ENCODE assay signal across 22 cellular contexts in the genomic region with DNA sequence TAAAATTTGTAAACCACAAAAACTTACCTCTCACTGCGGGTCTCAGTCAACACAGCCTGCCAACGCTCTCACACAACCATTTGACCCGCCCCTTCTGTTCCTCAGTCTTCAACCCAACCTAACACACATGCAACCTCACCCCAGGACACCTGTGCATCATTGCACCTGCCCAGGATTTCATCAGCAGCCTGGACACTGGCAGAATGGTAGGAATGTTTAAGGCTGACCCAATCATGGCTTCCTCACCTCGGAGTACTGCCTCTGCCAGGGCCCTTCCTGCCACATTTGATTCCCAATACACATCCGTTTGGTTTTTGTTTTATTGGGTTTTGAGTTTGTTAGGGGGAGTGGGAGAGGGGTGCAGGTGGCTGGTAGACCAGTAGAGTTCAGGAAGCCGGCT. TPM values are rescaled to one million over a fixed set of nuclear protein-coding genes. Genes with fewer than 3 reads are reported as not detected.
A peak's percentile ranks its signal among the peaks of the same experiment; 100 is the strongest.
DNase-seq lines count a peak whose midpoint lies in the region; ATAC-seq and TF ChIP-seq lines count a peak whose summit lies in the region.
"Had no signal": no experiment of that assay in that cellular context is flagged by ENCODE, and none has a peak within 500 bp of the region (broad histone marks: within the 10 kb centered on the region; RNA-seq: fewer than 3 reads in every experiment).

No MANE protein-coding gene starts in this region.

- H4K91ac ChIP-seq in H9 (ENCODE audit: insufficient read length, low read depth, low read length): no peak overlapping the region

- H3K79me1 ChIP-seq in H9 (ENCODE audit: insufficient read depth, low read depth, low read length, poor library complexity, severe bottlenecking): no peaks in the 10 kb centered on the region

- H2AFZ ChIP-seq in H9 (ENCODE audit: low read length): no peak overlapping the region
- H2AFZ ChIP-seq: GM23338 had no signal

- no peak overlapping the region for H3K23ac ChIP-seq in H9 (ENCODE audit: insufficient read length, low read depth, low read length)

- TF ChIP-seq RAD21 in Ishikawa (IDR thresholded peaks at IDR 0.05; ENCODE audit: low read depth): no peak

- H3K4me1 ChIP-seq in H9 (ENCODE audit: insufficient read depth, low read length) (peaks cover 14% of the 10 kb centered on the region), endodermal cell (ENCODE audit: control insufficient read depth, insufficient read depth, low read length) (peaks cover 9% of the 10 kb centered on the region)

- H4K20me1 ChIP-seq in H9 (ENCODE audit: control insufficient read depth, insufficient read depth, insufficient read length): no peaks in the 10 kb centered on the region
- H4K20me1 ChIP-seq: BLaER1 had no signal

- ATAC-seq in activated CD4-positive, CD25-positive, alpha-beta regulatory T cell treated with anti-CD3 and anti-CD28 coated beads, Interleukin-2, amount 50 U/mL, for 24 hours: no peak
- ATAC-seq: GM23338, HCT116 had no signal

- H3K56ac ChIP-seq in H9 (ENCODE audit: insufficient read length, low read depth, low read length): no peak overlapping the region

- no peak overlapping the region for H3T11ph ChIP-seq in H9 (ENCODE audit: low read length)

- H3K9me3 ChIP-seq in H9 (ENCODE audit: control insufficient read depth, low read depth, low read length) (no peaks in the 10 kb centered on the region), endodermal cell (ENCODE audit: control insufficient read depth, low read length) (no peaks in the 10 kb centered on the region)
- H3K9me3 ChIP-seq: BLaER1 had no signal

- no peak overlapping the region for H3K9ac ChIP-seq in H9 (ENCODE audit: extremely low read depth, insufficient read length, low read length)
- H3K9ac ChIP-seq in endodermal cell (ENCODE audit: extremely low read depth, low read length, poor library complexity, severe bottlenecking): no peak overlapping the region
- H3K9ac ChIP-seq: BLaER1, KMS-11 had no signal

- H3K14ac ChIP-seq in H9 (ENCODE audit: insufficient read depth, low read length): no peak overlapping the region

- no peak overlapping the region for H3K4me3 ChIP-seq in endodermal cell (ENCODE audit: low read length)
- H3K4me3 ChIP-seq: BLaER1, GM23338 had no signal

- no peaks in the 10 kb centered on the region for H3K9me3 Mint-ChIP-seq in H9
- H3K9me3 Mint-ChIP-seq in endodermal cell: no peaks in the 10 kb centered on the region
- H3K9me3 Mint-ChIP-seq: CD4-positive, alpha-beta T cell; GM23338 had no signal

- peaks cover 38 to 42% of the 10 kb centered on the region in 2 experiments for H3K4me1 Mint-ChIP-seq in H9
- H3K4me1 Mint-ChIP-seq in endodermal cell: peaks cover 23% of the 10 kb centered on the region

- H3K4ac ChIP-seq in H9 (ENCODE audit: low read depth, low read length): no peak overlapping the region

- no peak overlapping the region for H2BK5ac ChIP-seq in H9 (ENCODE audit: insufficient read length, low read length)

- H3K27me3 Mint-ChIP-seq in H9 (ENCODE audit: low read depth) (peaks cover 1% of the 10 kb centered on the region; the same call in 1 of the 2 replicates), endodermal cell (ENCODE audit: insufficient read depth) (no peaks in the 10 kb centered on the region)
- H3K27me3 Mint-ChIP-seq: CD4-positive, alpha-beta T cell had no signal

- H3K27ac Mint-ChIP-seq in H9 (peak overlapping the region; percentile 3 to 64 (median 5); a peak in 3 of 7 replicates), endodermal cell (peak overlapping the region; percentile 30)
- H3K27ac Mint-ChIP-seq: CD4-positive, alpha-beta T cell; GM23338 had no signal

- intact Hi-C loops in posterior vena cava (cut with DNase I): loop anchor here in 1 of 2 donors (10.0 kb wide), 1 partner anchor 363 kb away; no protein-coding TSS in a partner anchor

- no CpG with 5 or more reads among the region's 6 CpGs for WGBS in H9 (ENCODE audit: extremely low coverage, insufficient read length, low lambda C conversion rate)
- WGBS in endodermal cell (ENCODE audit: insufficient coverage in 1 of 2, insufficient read length in 1 of 2), 2 experiments: 82 to 90% methylated on average over 2 to 6 of the region's 6 CpGs

- TF ChIP-seq EP300 in Ishikawa (IDR thresholded peaks at IDR 0.05; ENCODE audit: borderline replicate concordance): no peak

- H3K27me3 ChIP-seq in H9 (ENCODE audit: insufficient read depth, low read length) (no peaks in the 10 kb centered on the region), endodermal cell (ENCODE audit: control insufficient read depth, insufficient read depth, low read length, poor library complexity, severe bottlenecking) (no peaks in the 10 kb centered on the region)
- H3K27me3 ChIP-seq: BLaER1 had no signal

- no peak overlapping the region for H4K5ac ChIP-seq in H9 (ENCODE audit: insufficient read length, low read depth, low read length)

- no peak overlapping the region for H3K4me2 ChIP-seq in H9 (ENCODE audit: insufficient read depth, insufficient read length, low read length)
- H3K4me2 ChIP-seq: BLaER1, GM23338, KMS-11 had no signal

- H3K18ac ChIP-seq in H9 (ENCODE audit: insufficient read length, low read depth, low read length): no peak overlapping the region

- no peak overlapping the region for H2BK12ac ChIP-seq in H9 (ENCODE audit: insufficient read length, low read depth, low read length)

- no peak overlapping the region for H3K4me3 Mint-ChIP-seq in H9
- no peak overlapping the region for H3K4me3 Mint-ChIP-seq in endodermal cell
- H3K4me3 Mint-ChIP-seq: CD4-positive, alpha-beta T cell; GM23338 had no signal

- H2BK120ac ChIP-seq in H9 (ENCODE audit: low read depth, low read length, poor library complexity, severe bottlenecking): no peak overlapping the region

- no peaks in the 10 kb centered on the region for H3K23me2 ChIP-seq in H9 (ENCODE audit: insufficient read length, low read depth, low read length, poor library complexity, severe bottlenecking)

- no peak overlapping the region for H4K8ac ChIP-seq in H9 (replicated peaks; ENCODE audit: insufficient read length, low read depth, low read length)

- TF ChIP-seq CTCF in H9 (conservative IDR thresholded peaks at IDR 0.05): no peak
- no peak for TF ChIP-seq CTCF in endodermal cell (conservative IDR thresholded peaks at IDR 0.05)

- no peak overlapping the region for H2BK15ac ChIP-seq in H9 (ENCODE audit: low read depth, low read length)

- DNase-seq in H9: no peak
- peak; percentile 62 for DNase-seq in endodermal cell
- DNase-seq in posterior vena cava (ENCODE audit: low spot score): peak; percentile 19
- no peak for DNase-seq in glomerular visceral epithelial cell (ENCODE audit: extremely low spot score)
- no peak for DNase-seq in NCI-H526 treated with DMSO at 0.1 percent for 48 hours (lab: John Stamatoyannopoulos, UW)
- DNase-seq: ACHN; CD4-positive, alpha-beta T cell; COR-L47; DMS 273 treated with DMSO at 0.1 percent for 48 hours; NCI-H1092 treated with DMSO at 0.1 percent for 48 hours; NCI-H1436 treated with DMSO at 0.1 percent for 48 hours; NCI-H2081; NCI-H2171; NCI-H524 treated with DMSO at 0.1 percent for 48 hours; RPMI8226; SHP77 had no signal

- no peaks in the 10 kb centered on the region for H3K36me3 ChIP-seq in endodermal cell (ENCODE audit: control insufficient read depth, insufficient read depth, low read length)
- H3K36me3 ChIP-seq: BLaER1 had no signal

- no peak overlapping the region for H3K27ac ChIP-seq in H9 (ENCODE audit: insufficient read length, low read depth, low read length)
- H3K27ac ChIP-seq in endodermal cell (ENCODE audit: low read depth, low read length): no peak overlapping the region
- H3K27ac ChIP-seq: BLaER1, KMS-11 had no signal

- no peaks in the 10 kb centered on the region for H3K79me2 ChIP-seq in H9 (ENCODE audit: insufficient read depth, low read length)

- no peaks in the 10 kb centered on the region; a peak in 1 of 7 replicates for H3K36me3 Mint-ChIP-seq in H9 (ENCODE audit: insufficient read depth in 1 of 3, low read depth in 3 of 3)
- no peaks in the 10 kb centered on the region for H3K36me3 Mint-ChIP-seq in endodermal cell (ENCODE audit: low read depth)

- no peak overlapping the region for H2AK5ac ChIP-seq in H9 (ENCODE audit: insufficient read length, low read length)

- no peak overlapping the region for H2BK20ac ChIP-seq in H9 (ENCODE audit: low read depth, low read length, poor library complexity, severe bottlenecking)

TF ChIP-seq in Ishikawa, 13 proteins besides CTCF, POLR2A, EP300 and RAD21:
- 0 out of 2 replicates have a peak, but pooled peaks have one; percentile 9 for TF ChIP-seq CEBPB (IDR thresholded peaks at IDR 0.05)
- TF ChIP-seq NFIC (IDR thresholded peaks at IDR 0.05): no peak
TF ChIP-seq in Ishikawa: peak in this region for 1.

RNA-seq across cellular contexts. Expression of a gene that starts 40.7 kb away (rescaled TPM):
- total RNA-seq in H9 (2021) (191 and 197 TPM in 2 replicates), endodermal cell (100 to 1,000 TPM; 237 to 252 TPM), posterior vena cava (10 to 100 TPM; 75.4 to 86.2 TPM)
- 237 TPM for polyA plus RNA-seq in endodermal cell (2013, experiment 1 of 2)
- polyA plus RNA-seq in endodermal cell (2013, experiment 2 of 2): 220 TPM

Comparison
In these comparisons a context has a peak if more than half of its experiments do, and no peak if none do; other contexts are left out.
1. DNase-seq: peak in endodermal cell (single experiment) and posterior vena cava (single experiment); none in H9 (single experiment), glomerular visceral epithelial cell (single experiment) and NCI-H526 treated with DMSO at 0.1 percent for 48 hours (single experiment).